Comparison of ENCODE assay signal across 7 cellular contexts in genomic region chr19:16111160-16111908, GRCh38. TPM values are rescaled to one million over a fixed set of nuclear protein-coding genes. Genes with fewer than 3 reads are reported as not detected.
A peak's percentile ranks its signal among the peaks of the same experiment; 100 is the strongest.
DNase-seq lines count a peak whose midpoint lies in the region; ATAC-seq and TF ChIP-seq lines count a peak whose summit lies in the region.

TSS of gene RAB8A (plus strand) at chr19:16111889. CDS start at chr19:16111902, 13 bp downstream.

- H3K36me3 ChIP-seq in hepatocyte (replicated peaks; ENCODE audit: insufficient read depth, low read depth), result no peaks in the 10 kb centered on the region

- H2AFZ ChIP-seq in hepatocyte, result peak within 1 kb of the TSS; percentile 33

- TF ChIP-seq CTCF in astrocyte of the cerebellum (IDR thresholded peaks at IDR 0.05; ENCODE audit: low read depth, low read length, missing control alignments) (peak; percentile 73), hepatocyte (IDR thresholded peaks at IDR 0.05; ENCODE audit: poor library complexity) (peak; percentile 98)

- ATAC-seq in GM18508 (IDR thresholded peaks at IDR 0.05; ENCODE audit: insufficient read depth, unreplicated experiment) (peak; percentile 57), HG03025 (IDR thresholded peaks at IDR 0.05; ENCODE audit: low FRiP score, unreplicated experiment) (peak; percentile 79)

- H3K9me2 ChIP-seq in hepatocyte (replicated peaks; ENCODE audit: insufficient read depth), result no peaks in the 10 kb centered on the region

- H3K4me2 ChIP-seq in hepatocyte, result peak within 1 kb of the TSS; percentile 95

- no peaks in the 10 kb centered on the region for H3K9me3 ChIP-seq in hepatocyte (ENCODE audit: low read depth)

- H3K27me3 ChIP-seq in hepatocyte, result no peaks in the 10 kb centered on the region

- in situ Hi-C loops in astrocyte of the cerebellum (cut with HindIII; ENCODE audit: low sequenced_read_pairs), result no loop called here

- H3K4me1 ChIP-seq in hepatocyte (ENCODE audit: insufficient read depth), result peaks cover 12% of the 10 kb centered on the region

- H3K4me3 ChIP-seq in astrocyte of the cerebellum (ENCODE audit: low read depth, low read length) (peak within 1 kb of the TSS; percentile 99), hepatocyte (peak within 1 kb of the TSS; percentile 59)

- WGBS in hepatocyte (ENCODE audit: low lambda C conversion rate, missing lambda C conversion rate), result 2% methylated on average over 62 of the region's 81 CpGs

- DNase-seq in NCI-H2029 treated with DMSO at 0.1 percent for 48 hours (lab: John Stamatoyannopoulos, UW) (peak; percentile 93), T-helper 9 cell (peak; percentile 99), astrocyte of the cerebellum (ENCODE audit: low read depth) (peak; percentile 98), hepatocyte (ENCODE audit: low spot score) (peak; percentile 100), renal cortical epithelial cell (ENCODE audit: low read depth) (peak; percentile 94)

- H3K27ac ChIP-seq in hepatocyte, result peak within 1 kb of the TSS; percentile 84

- peaks cover 9% of the 10 kb centered on the region for H4K20me1 ChIP-seq in hepatocyte (ENCODE audit: insufficient read depth, poor library complexity, severe bottlenecking)

- peaks cover 44% of the 10 kb centered on the region for H3K79me2 ChIP-seq in hepatocyte

RNA-seq across cellular contexts. Expression of gene RAB8A, which starts in this region (rescaled TPM):
- 60.2 and 77.0 TPM in 2 replicates for total RNA-seq in hepatocyte
- 84.4 and 89.5 TPM in 2 replicates for polyA plus RNA-seq in hepatocyte
- 72.4 and 82.0 TPM in 2 replicates for total RNA-seq in renal cortical epithelial cell

Comparison
In these comparisons a context has a peak if more than half of its experiments do, and no peak if none do; other contexts are left out.
1. Peak in every context shown above with its lines: DNase-seq, ATAC-seq, H3K4me3 ChIP-seq and H3K27ac ChIP-seq.